In genomic region chr9:107946364-107947137, GRCh38 we compare ENCODE assay signal across 18 cellular contexts.
"Had no signal": no experiment of that assay in that cellular context is flagged by ENCODE, and none has a peak within 500 bp of the region (broad histone marks: within the 10 kb centered on the region; RNA-seq: fewer than 3 reads in every experiment).

No MANE protein-coding gene starts in this region.

- H3K4me1 ChIP-seq: lower lobe of right lung, right atrium auricular region had no signal

- H3K27ac ChIP-seq: lower lobe of right lung, neutrophil, right atrium auricular region had no signal

- DNase-seq: activated CD4-positive, alpha-beta T cell treated with anti-CD3 and anti-CD28 coated beads for 4 hours; activated CD8-positive, alpha-beta T cell treated with anti-CD3 and anti-CD28 coated beads for 36 hours; activated naive CD4-positive, alpha-beta T cell; activated naive CD8-positive, alpha-beta T cell treated with anti-CD3 and anti-CD28 coated beads, Interleukin-2, amount 10 ng/mL, durations not matched to agents 7 days and 5 days; activated T-cell treated with anti-CD3 and anti-CD28 coated beads, Interleukin-2, amount 50 U/mL, for 1 hour; cerebellar nuclear complex; effector CD8-positive, alpha-beta T cell; lower lobe of right lung; stimulated activated CD4-positive, alpha-beta T cell treated with anti-CD3 and anti-CD28 coated beads, Interleukin-15, amount 100 ng/mL, for 24 hours; stimulated activated CD4-positive, alpha-beta T cell treated with anti-CD3 and anti-CD28 coated beads, Interleukin-2, amount 100 ng/mL, for 48 hours had no signal

- FAIRE-seq: islet of Langerhans, TTC549 had no signal

- H3K27me3 ChIP-seq: neutrophil, right atrium auricular region had no signal

- H3K4me3 ChIP-seq: lower lobe of right lung, right atrium auricular region had no signal

- H3K36me3 ChIP-seq: lower lobe of right lung, neutrophil, right atrium auricular region had no signal

- ATAC-seq: activated CD8-positive, alpha-beta T cell treated with anti-CD3 and anti-CD28 coated beads for 36 hours; activated T-helper 17 cell treated with anti-CD3 and anti-CD28 coated beads, Interleukin-2, amount 50 U/mL, for 72 hours; esophagus mucosa; natural killer cell treated with Interleukin-12 subunit alpha and Interleukin-12 subunit beta and Interleukin-15 and Interleukin-18, amount 100 ng/mL, for 72 hours; WTC11 had no signal

- H3K9me3 ChIP-seq: neutrophil had no signal
